Comparison of ENCODE assay signal across 19 cellular contexts in genomic region chr2:120435671-120436459, GRCh38.
DNase-seq lines count a peak whose midpoint lies in the region; ATAC-seq, FAIRE-seq and TF ChIP-seq lines count a peak whose summit lies in the region.
"Had no signal": no experiment of that assay in that cellular context is flagged by ENCODE, and none has a peak within 500 bp of the region (broad histone marks: within the 10 kb centered on the region; RNA-seq: fewer than 3 reads in every experiment).

No MANE protein-coding gene starts in this region.

- no peak overlapping the region for H3K14ac ChIP-seq in IMR-90 (replicated peaks; ENCODE audit: low read depth, low read length)
- peak overlapping the region; percentile 8 for H3K14ac ChIP-seq in H1 (ENCODE audit: insufficient read length)

- H2AFZ ChIP-seq in IMR-90 (replicated peaks; ENCODE audit: low read length, poor library complexity): no peak overlapping the region
- no peak overlapping the region for H2AFZ ChIP-seq in H1 (ENCODE audit: low read length)
- no peak overlapping the region for H2AFZ ChIP-seq in osteoblast (ENCODE audit: low read length)
- H2AFZ ChIP-seq: GM23248, PC-9 had no signal

- H3K9me1 ChIP-seq in IMR-90 (ENCODE audit: insufficient read depth, low read length): no peaks in the 10 kb centered on the region

- H2BK5ac ChIP-seq in IMR-90 (ENCODE audit: low read depth, low read length, poor library complexity, severe bottlenecking) (no peak overlapping the region), H1 (ENCODE audit: low read depth, low read length) (no peak overlapping the region)

- peaks cover 66% of the 10 kb centered on the region for H3K27me3 ChIP-seq in IMR-90 (ENCODE audit: control insufficient read depth, insufficient read depth, low read length)
- peaks cover 0 to 56% (median 41%) of the 10 kb centered on the region in 4 experiments; a peak in 6 of 7 replicates for H3K27me3 ChIP-seq in H1 (replicated peaks in 1 of 4; ENCODE audit: control insufficient read depth in 3 of 4, extremely low read depth in 1 of 4, insufficient read depth in 3 of 4, low read length in 3 of 4)
- H3K27me3 ChIP-seq in osteoblast (ENCODE audit: insufficient read depth, low read length): peaks cover 17% of the 10 kb centered on the region

- POLR2A ChIA-PET in A549 (lab: Yijun Ruan, JAX) (no interaction called here), IMR-90 (lab: Charles Lee; ENCODE audit: unreplicated experiment) (no interaction called here), H1 (lab: Charles Lee; ENCODE audit: partially characterized antibody) (interaction anchor here (1.2 kb wide), 1 partner anchor 89 kb away, joined by 4 read pairs; no protein-coding TSS in a partner anchor)

- no peak overlapping the region for H3K4ac ChIP-seq in IMR-90 (ENCODE audit: low read depth, low read length)
- H3K4ac ChIP-seq in H1 (replicated peaks; ENCODE audit: insufficient read length, low read depth, low read length): no peak overlapping the region

- TF ChIP-seq EP300 in A549 (IDR thresholded peaks at IDR 0.05) (no peak), H1 (IDR thresholded peaks at IDR 0.05; ENCODE audit: borderline replicate concordance in 1 of 2, low read depth in 2 of 2, low read length in 2 of 2) (no peak)

- no peak overlapping the region for H3K23ac ChIP-seq in IMR-90 (ENCODE audit: low read depth, low read length)
- no peak overlapping the region for H3K23ac ChIP-seq in H1 (ENCODE audit: insufficient read length)

- FAIRE-seq in A549 (lab: Jason Lieb, UNC): no peak
- FAIRE-seq in H1 (lab: Jason Lieb, UNC): no peak
- FAIRE-seq: A204.1, GM12878, GM19239 had no signal

- no peak overlapping the region for H4K8ac ChIP-seq in IMR-90 (ENCODE audit: low read depth in 2 of 2, low read length in 2 of 2)
- no peak overlapping the region; the same call in none of the 2 replicates for H4K8ac ChIP-seq in H1 (ENCODE audit: extremely low read depth, insufficient read depth, low read length)

- H2AK5ac ChIP-seq in IMR-90 (ENCODE audit: low read depth, low read length): no peak overlapping the region
- H2AK5ac ChIP-seq in H1 (ENCODE audit: low read depth, low read length): peak overlapping the region; percentile 94; the same call in 1 of the 2 replicates

- H4K20me1 ChIP-seq in IMR-90 (ENCODE audit: insufficient read depth, low read length) (no peaks in the 10 kb centered on the region), H1 (replicated peaks in 1 of 2; ENCODE audit: control insufficient read depth in 1 of 2, insufficient read depth in 2 of 2, low read length in 2 of 2) (peaks cover 0 to 1% of the 10 kb centered on the region in 2 experiments), osteoblast (ENCODE audit: insufficient read depth, low read length) (no peaks in the 10 kb centered on the region)
- H4K20me1 ChIP-seq: BLaER1 had no signal

- H4K5ac ChIP-seq in IMR-90 (ENCODE audit: low read depth, low read length) (no peak overlapping the region), H1 (ENCODE audit: insufficient read length, low read depth, low read length) (no peak overlapping the region)

- CTCF ChIA-PET in A549 (lab: Yijun Ruan, JAX) (interaction anchor here (1.0 to 2.1 kb wide), 4 partner anchors 10 to 93 kb away, joined by 4 to 6 read pairs (median 4); no protein-coding TSS in a partner anchor), IMR-90 (lab: Yijun Ruan, JAX) (interaction anchor here (1.2 kb wide), 1 partner anchor 16 kb away, joined by 5 read pairs; no protein-coding TSS in a partner anchor), H1 (lab: Charles Lee; ENCODE audit: partially characterized antibody) (interaction anchor here (0.6 to 8.1 kb wide), 23 partner anchors 10 to 245 kb away, joined by 3 to 118 read pairs (median 6); partner anchors contain the start of gene INHBB)

- no peak for TF ChIP-seq RAD21 in A549 (conservative IDR thresholded peaks at IDR 0.05 in 1 of 2, IDR thresholded peaks at IDR 0.05 in 1 of 2)
- no peak for TF ChIP-seq RAD21 in IMR-90 (IDR thresholded peaks at IDR 0.05; ENCODE audit: low read length)
- no peak for TF ChIP-seq RAD21 in H1 (IDR thresholded peaks at IDR 0.05 in 1 of 2, conservative IDR thresholded peaks at IDR 0.05 in 1 of 2; ENCODE audit: low read depth in 2 of 2, low read length in 2 of 2)

- H3K23me2 ChIP-seq in H1 (ENCODE audit: low read depth, low read length): no peaks in the 10 kb centered on the region

- H4K91ac ChIP-seq in IMR-90 (ENCODE audit: insufficient read depth, low read depth, low read length) (no peak overlapping the region), H1 (replicated peaks; ENCODE audit: insufficient read length, low read length) (peak overlapping the region; percentile 54)

- H3K18ac ChIP-seq in IMR-90 (ENCODE audit: low read depth, low read length) (no peak overlapping the region), H1 (ENCODE audit: extremely low read depth, low read length) (no peak overlapping the region)

- no peak overlapping the region for H2BK120ac ChIP-seq in IMR-90 (ENCODE audit: low read depth, low read length)
- no peak overlapping the region for H2BK120ac ChIP-seq in H1 (replicated peaks; ENCODE audit: low read depth, low read length)

- in situ Hi-C loops in IMR-90 (cut with MboI; ENCODE audit: low sequenced_read_pairs): no loop called here

- 81% methylated on average over 10 of the region's 11 CpGs for WGBS in A549 (ENCODE audit: missing lambda C conversion rate)
- 80% methylated on average over 4 of the region's 11 CpGs; no CpG with 5 or more reads in 1 of the 2 experiments for WGBS in IMR-90 (ENCODE audit: extremely low coverage in 2 of 2, insufficient read length in 1 of 2), 2 experiments
- 87% methylated on average over 11 of the region's 11 CpGs; no CpG with 5 or more reads in 1 of the 2 experiments for WGBS in H1 (ENCODE audit: extremely low coverage in 1 of 2, insufficient coverage in 1 of 2, insufficient read length in 1 of 2, insufficient replicate concordance in 2 of 2, low coverage in 1 of 2, low lambda C conversion rate in 2 of 2, missing lambda C conversion rate in 1 of 2), 2 experiments

- dilution Hi-C loops in IMR-90 (cut with HindIII; ENCODE audit: low sequenced_read_pairs, unreplicated experiment): no loop called here

- no peak for TF ChIP-seq POLR2A in A549 (IDR thresholded peaks at IDR 0.05; ENCODE audit: low read length)
- TF ChIP-seq POLR2A in IMR-90 (IDR thresholded peaks at IDR 0.05; ENCODE audit: low read depth, low read length): no peak
- no peak for TF ChIP-seq POLR2A in H1 (IDR thresholded peaks at IDR 0.05; ENCODE audit: control extremely low read depth in 1 of 2, low read depth in 2 of 2, low read length in 2 of 2)

- TF ChIP-seq CTCF in A549 (IDR thresholded peaks at IDR 0.05): no peak
- TF ChIP-seq CTCF in IMR-90 (conservative IDR thresholded peaks at IDR 0.05; ENCODE audit: low read depth, low read length): no peak
- no peak for TF ChIP-seq CTCF in H1 (IDR thresholded peaks at IDR 0.05; ENCODE audit: control extremely low read depth in 1 of 3, insufficient read depth in 1 of 3, low read depth in 1 of 3, low read length in 3 of 3)
- TF ChIP-seq CTCF in osteoblast (IDR thresholded peaks at IDR 0.05; ENCODE audit: extremely low read depth, low read depth, low read length): no peak

- H2BK20ac ChIP-seq in IMR-90 (ENCODE audit: low read depth, low read length) (no peak overlapping the region), H1 (ENCODE audit: low read length) (peak overlapping the region; percentile 87; the same call in 1 of the 2 replicates)

- no peak for DNase-seq in A549 (ENCODE audit: low read depth in 1 of 2, low spot score in 1 of 2)
- DNase-seq in IMR-90: no peak
- no peak for DNase-seq in H1 (ENCODE audit: low read depth in 1 of 2, low spot score in 2 of 2)
- peak; percentile 92 for DNase-seq in osteoblast (ENCODE audit: insufficient read length, low spot score, missing footprints)
- no peak for DNase-seq in posterior vena cava (ENCODE audit: low spot score)
- no peak for DNase-seq in SHP77 treated with DMSO at 0.1 percent for 48 hours (lab: John Stamatoyannopoulos, UW)
- DNase-seq in putamen (ENCODE audit: low spot score): no peak
- DNase-seq: NCI-H1436 treated with DMSO at 0.1 percent for 48 hours, NCI-H2029, NCI-H526, PC-9 had no signal

- peak overlapping the region; percentile 95 for H2BK12ac ChIP-seq in H1 (ENCODE audit: low read depth, low read length)

- H3K56ac ChIP-seq in IMR-90 (ENCODE audit: extremely low read depth, insufficient read depth, low read length): no peak overlapping the region
- no peak overlapping the region for H3K56ac ChIP-seq in H1 (replicated peaks; ENCODE audit: insufficient read length, low read depth, low read length)

- H3K9ac ChIP-seq in IMR-90 (ENCODE audit: low read depth, low read length): no peak overlapping the region
- no peak overlapping the region for H3K9ac ChIP-seq in H1 (replicated peaks in 1 of 4; ENCODE audit: extremely low read depth in 1 of 4, low read depth in 3 of 4, low read length in 3 of 4)
- H3K9ac ChIP-seq: BLaER1, GM23248 had no signal

- H3K27ac ChIP-seq in A549: peak overlapping the region; percentile 56 to 64; a peak in 4 of 6 replicates
- no peak overlapping the region for H3K27ac ChIP-seq in IMR-90 (ENCODE audit: insufficient read depth, low read length)
- H3K27ac ChIP-seq in H1 (ENCODE audit: low read depth, low read length): no peak overlapping the region
- no peak overlapping the region for H3K27ac ChIP-seq in osteoblast (ENCODE audit: low read depth, low read length)
- H3K27ac ChIP-seq: BLaER1, GM23248, PC-9, RWPE1 had no signal

- H3K4me3 ChIP-seq in A549 (no peak overlapping the region), IMR-90 (ENCODE audit: insufficient read depth, low read depth, low read length) (no peak overlapping the region), H1 (ENCODE audit: extremely low read depth in 1 of 4, insufficient read depth in 2 of 4, low read depth in 3 of 4, low read length in 4 of 4) (no peak overlapping the region), osteoblast (ENCODE audit: insufficient read depth, low read length) (no peak overlapping the region)
- H3K4me3 ChIP-seq: BLaER1, GM12878, GM23248, PC-9 had no signal

- no TSS peak for BruUV-seq in IMR-90 (replicated peaks; lab: Mats Ljungman, UMichigan)

- no peaks in the 10 kb centered on the region for H3K79me1 ChIP-seq in IMR-90 (ENCODE audit: low read depth in 1 of 2, low read length in 2 of 2)
- no peaks in the 10 kb centered on the region for H3K79me1 ChIP-seq in H1 (ENCODE audit: low read depth, low read length)

- H3K36me3 ChIP-seq in IMR-90 (ENCODE audit: control insufficient read depth, insufficient read depth, low read length): no peaks in the 10 kb centered on the region
- H3K36me3 ChIP-seq in H1 (ENCODE audit: control insufficient read depth in 2 of 4, insufficient read depth in 4 of 4, low read length in 3 of 4): no peaks in the 10 kb centered on the region
- H3K36me3 ChIP-seq in osteoblast (ENCODE audit: insufficient read depth, low read length): no peaks in the 10 kb centered on the region
- H3K36me3 ChIP-seq: BLaER1 had no signal

- H3K9me3 ChIP-seq in A549 (no peaks in the 10 kb centered on the region), IMR-90 (ENCODE audit: control insufficient read depth, insufficient read depth, low read length) (no peaks in the 10 kb centered on the region), H1 (ENCODE audit: insufficient read depth in 2 of 2, low read depth in 1 of 2, low read length in 1 of 2) (no peaks in the 10 kb centered on the region), osteoblast (ENCODE audit: low read depth, low read length) (no peaks in the 10 kb centered on the region)
- H3K9me3 ChIP-seq: BLaER1 had no signal

- H2AK9ac ChIP-seq in IMR-90 (replicated peaks; ENCODE audit: low read depth, low read length, poor library complexity): peak overlapping the region; percentile 33

- intact Hi-C loops in IMR-90 (cut with micrococcal nuclease): no loop called here
- intact Hi-C loops in posterior vena cava (cut with DNase I): no loop called here

- H3K4me2 ChIP-seq in A549 (0 out of 3 replicates have a peak overlapping the region, but pooled peaks have one; percentile 19), IMR-90 (ENCODE audit: low read depth, low read length) (no peak overlapping the region), H1 (ENCODE audit: insufficient read depth in 1 of 2, low read depth in 2 of 2, low read length in 2 of 2) (no peak overlapping the region), osteoblast (ENCODE audit: insufficient read depth, low read length) (no peak overlapping the region)
- H3K4me2 ChIP-seq: BLaER1, PC-9 had no signal

- H3K4me1 ChIP-seq in A549 (peaks cover 15% of the 10 kb centered on the region), IMR-90 (ENCODE audit: control insufficient read depth, insufficient read depth, low read length) (no peaks in the 10 kb centered on the region), H1 (replicated peaks in 1 of 4; ENCODE audit: control insufficient read depth in 3 of 4, insufficient read depth in 4 of 4, low read length in 3 of 4) (peaks cover 0 to 27% (median 15%) of the 10 kb centered on the region in 4 experiments; a peak in 6 of 7 replicates), osteoblast (ENCODE audit: insufficient read depth, low read length) (no peaks in the 10 kb centered on the region)

- ATAC-seq in A549: no peak
- no peak for ATAC-seq in IMR-90 (ENCODE audit: low read depth)
- ATAC-seq in GM21360 (IDR thresholded peaks at IDR 0.05; ENCODE audit: unreplicated experiment): no peak
- ATAC-seq: CD8-positive, alpha-beta T cell; GM12878 had no signal

- no peaks in the 10 kb centered on the region for H3K79me2 ChIP-seq in H1 (ENCODE audit: control insufficient read depth in 1 of 2, insufficient read depth in 2 of 2, low read length in 2 of 2)
- H3K79me2 ChIP-seq in osteoblast (ENCODE audit: insufficient read depth, low read length): no peaks in the 10 kb centered on the region

- H2BK15ac ChIP-seq in IMR-90 (ENCODE audit: low read depth, low read length) (no peak overlapping the region), H1 (ENCODE audit: low read length) (peak overlapping the region; percentile 10; the same call in 1 of the 2 replicates)

Comparison
In these comparisons a context has a peak if more than half of its experiments do, and no peak if none do; other contexts are left out.
1. H3K27ac ChIP-seq: peak in A549 (2 of 2); none in IMR-90 (single experiment), H1 (single experiment) and osteoblast (single experiment).